Comparison of ENCODE assay signal across 18 cellular contexts in genomic region chr6:41346435-41346834, GRCh38. TPM values are rescaled to one million over a fixed set of nuclear protein-coding genes. Genes with fewer than 3 reads are reported as not detected.
DNase-seq lines count a peak whose midpoint lies in the region; ATAC-seq, FAIRE-seq and TF ChIP-seq lines count a peak whose summit lies in the region.
"Had no signal": no experiment of that assay in that cellular context is flagged by ENCODE, and none has a peak within 500 bp of the region (broad histone marks: within the 10 kb centered on the region; RNA-seq: fewer than 3 reads in every experiment).

No MANE protein-coding gene starts in this region.

- H3K4me3 Mint-ChIP-seq in T-helper 2 cell treated with Interferon-gamma antibody and Interleukin-4, amounts not matched to agents 5 μg/mL and 100 μg/mL, for 36 hours: peak overlapping the region; percentile 37
- no peak overlapping the region for H3K4me3 Mint-ChIP-seq in stimulated activated effector memory CD8-positive, alpha-beta T cell treated with anti-CD3 and anti-CD28 coated beads, Interleukin-12 subunit alpha, Interleukin-12 subunit beta, amount 100 ng/mL, for 72 hours

- FAIRE-seq in HepG2 (lab: Jason Lieb, UNC): no peak
- FAIRE-seq in endothelial cell of umbilical vein (lab: Jason Lieb, UNC): no peak
- FAIRE-seq: H54 had no signal

- H3K9me3 ChIP-seq in liver (ENCODE audit: control insufficient read depth in 4 of 4, low read length in 3 of 4) (peaks cover 0 to 4% (median 0%) of the 10 kb centered on the region in 4 donors), HepG2 (ENCODE audit: low read length) (0 out of 2 replicates have a peak, but pooled peaks cover 4% of the 10 kb centered on the region), endothelial cell of umbilical vein (replicated peaks; ENCODE audit: control insufficient read depth, insufficient read depth, low read length) (no peaks in the 10 kb centered on the region)

- H3K36me3 ChIP-seq in liver (ENCODE audit: control insufficient read depth in 4 of 4, insufficient read depth in 3 of 4, low read depth in 1 of 4, low read length in 3 of 4) (no peaks in the 10 kb centered on the region), HepG2 (replicated peaks in 1 of 2; ENCODE audit: control insufficient read depth in 1 of 2, insufficient read depth in 2 of 2, low read length in 2 of 2) (no peaks in the 10 kb centered on the region), endothelial cell of umbilical vein (ENCODE audit: control insufficient read depth in 2 of 2, extremely low read depth in 1 of 2, insufficient read depth in 2 of 2, low read length in 2 of 2) (no peaks in the 10 kb centered on the region)
- H3K36me3 ChIP-seq: BLaER1 had no signal

- H2AFZ ChIP-seq in HepG2 (ENCODE audit: low read length) (no peak overlapping the region), endothelial cell of umbilical vein (ENCODE audit: low read depth, low read length) (no peak overlapping the region)

- peaks cover 31% of the 10 kb centered on the region for H3K27me3 Mint-ChIP-seq in T-helper 2 cell treated with Interferon-gamma antibody and Interleukin-4, amounts not matched to agents 5 μg/mL and 100 μg/mL, for 36 hours (ENCODE audit: low read depth)

- no peaks in the 10 kb centered on the region; the same call in 1 of the 2 replicates for H4K20me1 ChIP-seq in HepG2 (ENCODE audit: insufficient read depth, low read length)
- H4K20me1 ChIP-seq in endothelial cell of umbilical vein (replicated peaks; ENCODE audit: control insufficient read depth, extremely low read depth, insufficient read depth, low read length): no peaks in the 10 kb centered on the region
- H4K20me1 ChIP-seq: BLaER1 had no signal

- no peaks in the 10 kb centered on the region for H3K36me3 Mint-ChIP-seq in T-helper 2 cell treated with Interferon-gamma antibody and Interleukin-4, amounts not matched to agents 5 μg/mL and 100 μg/mL, for 36 hours (ENCODE audit: low read depth)
- H3K36me3 Mint-ChIP-seq in stimulated activated effector memory CD8-positive, alpha-beta T cell treated with anti-CD3 and anti-CD28 coated beads, Interleukin-12 subunit alpha, Interleukin-12 subunit beta, amount 100 ng/mL, for 72 hours: no peaks in the 10 kb centered on the region

- H3K9me1 ChIP-seq in endothelial cell of umbilical vein (replicated peaks; ENCODE audit: control insufficient read depth, extremely low read depth, insufficient read depth, low read length): no peaks in the 10 kb centered on the region

- H3K4me1 ChIP-seq in liver (ENCODE audit: control insufficient read depth in 4 of 4, insufficient read depth in 4 of 4, low read length in 3 of 4) (no peaks in the 10 kb centered on the region), HepG2 (ENCODE audit: insufficient read depth, low read length) (no peaks in the 10 kb centered on the region), endothelial cell of umbilical vein (ENCODE audit: control insufficient read depth, extremely low read depth, insufficient read depth, low read length) (no peaks in the 10 kb centered on the region)

- ATAC-seq in HepG2: no peak
- no peak for ATAC-seq in stimulated activated effector memory CD8-positive, alpha-beta T cell treated with anti-CD3 and anti-CD28 coated beads, Interleukin-12 subunit alpha, Interleukin-12 subunit beta, amount 100 ng/mL, for 72 hours
- ATAC-seq: PC-3 had no signal

- no TSS peak for BruUV-seq in HepG2 (replicated peaks; lab: Mats Ljungman, UMichigan)
- BruUV-seq in endothelial cell of umbilical vein (replicated peaks; lab: Mats Ljungman, UMichigan): no TSS peak

- peaks cover 0 to 3% (median 3%) of the 10 kb centered on the region in 4 donors for H3K27me3 ChIP-seq in liver (ENCODE audit: control insufficient read depth in 4 of 4, insufficient read depth in 4 of 4, low read length in 3 of 4)
- peaks cover 18 to 66% of the 10 kb centered on the region in 2 experiments for H3K27me3 ChIP-seq in HepG2 (ENCODE audit: control insufficient read depth in 1 of 2, insufficient read depth in 2 of 2, low read length in 2 of 2)
- H3K27me3 ChIP-seq in endothelial cell of umbilical vein (ENCODE audit: control insufficient read depth in 2 of 2, insufficient read depth in 2 of 2, low read length in 2 of 2): peaks cover 0 to 5% of the 10 kb centered on the region in 2 experiments
- H3K27me3 ChIP-seq: BLaER1 had no signal

- TF ChIP-seq CTCF in liver (IDR thresholded peaks at IDR 0.05; ENCODE audit: low read depth, low read length, missing input control) (no peak), HepG2 (CRISPR knock-in tag; IDR thresholded peaks at IDR 0.05) (no peak), endothelial cell of umbilical vein (IDR thresholded peaks at IDR 0.05; ENCODE audit: extremely low read depth in 1 of 2, insufficient read depth in 1 of 2, low read depth in 1 of 2, low read length in 2 of 2) (no peak)

- H3K4me2 ChIP-seq in HepG2 (ENCODE audit: low read depth, low read length) (no peak overlapping the region), endothelial cell of umbilical vein (ENCODE audit: insufficient read depth, low read length) (no peak overlapping the region)
- H3K4me2 ChIP-seq: BLaER1 had no signal

- dilution Hi-C loops in endothelial cell of umbilical vein (cut with MboI; ENCODE audit: extremely low pct_ligation_motif_present, low sequenced_read_pairs): no loop called here

- peaks cover 28% of the 10 kb centered on the region for H3K4me1 Mint-ChIP-seq in T-helper 2 cell treated with Interferon-gamma antibody and Interleukin-4, amounts not matched to agents 5 μg/mL and 100 μg/mL, for 36 hours (ENCODE audit: low read depth)
- H3K4me1 Mint-ChIP-seq in stimulated activated effector memory CD8-positive, alpha-beta T cell treated with anti-CD3 and anti-CD28 coated beads, Interleukin-12 subunit alpha, Interleukin-12 subunit beta, amount 100 ng/mL, for 72 hours: peaks cover 54% of the 10 kb centered on the region

- H3K4me3 ChIP-seq in liver (ENCODE audit: low read depth in 1 of 3, low read length in 3 of 3) (no peak overlapping the region), HepG2 (replicated peaks in 1 of 3; ENCODE audit: insufficient read depth in 1 of 3, low read depth in 2 of 3, low read length in 3 of 3) (no peak overlapping the region), endothelial cell of umbilical vein (replicated peaks in 1 of 3; ENCODE audit: insufficient read depth in 1 of 3, low read depth in 1 of 3, low read length in 3 of 3) (no peak overlapping the region)
- H3K4me3 ChIP-seq: BLaER1 had no signal

- no peaks in the 10 kb centered on the region for H3K79me2 ChIP-seq in HepG2 (ENCODE audit: insufficient read depth, low read length)
- no peaks in the 10 kb centered on the region for H3K79me2 ChIP-seq in endothelial cell of umbilical vein (ENCODE audit: control insufficient read depth, insufficient read depth, low read length)

- intact Hi-C loops in HepG2 (cut with micrococcal nuclease; ENCODE audit: unreplicated experiment): no loop called here
- intact Hi-C loops in endothelial cell of umbilical vein (cut with micrococcal nuclease): no loop called here

- peaks cover 16% of the 10 kb centered on the region for H3K9me3 Mint-ChIP-seq in T-helper 2 cell treated with Interferon-gamma antibody and Interleukin-4, amounts not matched to agents 5 μg/mL and 100 μg/mL, for 36 hours
- no peaks in the 10 kb centered on the region for H3K9me3 Mint-ChIP-seq in stimulated activated effector memory CD8-positive, alpha-beta T cell treated with anti-CD3 and anti-CD28 coated beads, Interleukin-12 subunit alpha, Interleukin-12 subunit beta, amount 100 ng/mL, for 72 hours

- no peak for TF ChIP-seq RAD21 in liver (IDR thresholded peaks at IDR 0.05)
- no peak for TF ChIP-seq RAD21 in HepG2 (CRISPR knock-in tag; IDR thresholded peaks at IDR 0.05)

- H3K27ac Mint-ChIP-seq in T-helper 2 cell treated with Interferon-gamma antibody and Interleukin-4, amounts not matched to agents 5 μg/mL and 100 μg/mL, for 36 hours: no peak overlapping the region
- H3K27ac Mint-ChIP-seq in stimulated activated effector memory CD8-positive, alpha-beta T cell treated with anti-CD3 and anti-CD28 coated beads, Interleukin-12 subunit alpha, Interleukin-12 subunit beta, amount 100 ng/mL, for 72 hours: peak overlapping the region; percentile 94

- no peak for TF ChIP-seq EP300 in HepG2 (IDR thresholded peaks at IDR 0.05; ENCODE audit: low read depth in 2 of 2, low read length in 2 of 2)
- TF ChIP-seq EP300 in HepG2 (CRISPR knock-in tag; IDR thresholded peaks at IDR 0.05; ENCODE audit: borderline replicate concordance): no peak

- WGBS in liver: 74% methylated on average over 4 of the region's 4 CpGs
- WGBS in HepG2 (ENCODE audit: low lambda C conversion rate): 34% methylated on average over 4 of the region's 4 CpGs

- DNase-seq in T-helper 2 cell treated with Interferon-gamma antibody and Interleukin-4, amounts not matched to agents 5 μg/mL and 100 μg/mL, for 36 hours (ENCODE audit: low spot score): no peak
- DNase-seq in T-helper 2 cell (no peak), HepG2 (ENCODE audit: low spot score) (no peak), endothelial cell of umbilical vein (ENCODE audit: low read depth, low spot score) (peak; percentile 38), NCI-H345 (lab: John Stamatoyannopoulos, UW) (no peak), H4 (ENCODE audit: low spot score) (no peak)
- DNase-seq in stimulated activated effector memory CD8-positive, alpha-beta T cell treated with anti-CD3 and anti-CD28 coated beads, Interleukin-12 subunit alpha, Interleukin-12 subunit beta, amount 100 ng/mL, for 72 hours (ENCODE audit: low spot score in 2 of 2): peak in 1 of 2 donors; percentile 23
- DNase-seq: 8988T, EL, Kasumi-1, NCI-H1105 treated with DMSO at 0.1 percent for 48 hours, NCI-H187, NCI-H446 treated with DMSO at 0.1 percent for 48 hours, NCI-H748 treated with DMSO at 0.1 percent for 48 hours, PC-3 had no signal

- POLR2A ChIA-PET in HepG2 (lab: Yijun Ruan, JAX) (no interaction called here), endothelial cell of umbilical vein (lab: Charles Lee) (no interaction called here)

- H3K9ac ChIP-seq in liver (ENCODE audit: low read depth in 1 of 2, low read length in 2 of 2) (no peak overlapping the region), HepG2 (ENCODE audit: insufficient read depth, low read depth, low read length) (no peak overlapping the region), endothelial cell of umbilical vein (replicated peaks; ENCODE audit: extremely low read depth, insufficient read depth, low read length) (no peak overlapping the region)
- H3K9ac ChIP-seq: BLaER1 had no signal

- TF ChIP-seq POLR2A in HepG2 (IDR thresholded peaks at IDR 0.05; ENCODE audit: insufficient read depth in 1 of 2, low read depth in 2 of 2, low read length in 2 of 2): no peak
- TF ChIP-seq POLR2A in endothelial cell of umbilical vein (IDR thresholded peaks at IDR 0.05; ENCODE audit: low read depth, low read length): no peak

- CTCF ChIA-PET in HepG2 (lab: Yijun Ruan, JAX; ENCODE audit: low intra/inter-chr PET ratio, low total read pairs): no interaction called here
- CTCF ChIA-PET in endothelial cell of umbilical vein (lab: Charles Lee): no interaction called here

- H3K27ac ChIP-seq in liver (ENCODE audit: low read depth in 1 of 2, low read length in 2 of 2) (no peak overlapping the region), HepG2 (ENCODE audit: extremely low read length, insufficient read depth, low read length) (no peak overlapping the region), endothelial cell of umbilical vein (ENCODE audit: insufficient read depth, low read depth, low read length) (no peak overlapping the region)
- H3K27ac ChIP-seq: BLaER1 had no signal

- in situ Hi-C loops in HepG2 (cut with HindIII; ENCODE audit: extremely low pct_ligation_motif_present, low pct_unique_long_range_greater_than_20kb): no loop called here

RNA-seq across cellular contexts. Expression of gene NCR2, which starts 11.0 kb away (rescaled TPM):
- total RNA-seq in liver: not detected
- not detected for polyA plus RNA-seq in liver
- total RNA-seq in HepG2 (2016; rRNA removed; fragmentation: Illumina TruSeq; extraction: Trizol): not detected in 2 replicates
- total RNA-seq in HepG2 (2016; cell fraction: cytosol; rRNA removed; fragmentation: Illumina TruSeq; extraction: Trizol; ENCODE audit: low read depth): not detected in 2 replicates
- not detected in 2 replicates for total RNA-seq in HepG2 (2016; cell fraction: insoluble cytoplasmic fraction; rRNA removed; fragmentation: Illumina TruSeq; extraction: Trizol)
- total RNA-seq in HepG2 (2016; cell fraction: membrane; rRNA removed; fragmentation: Illumina TruSeq; extraction: Trizol): not detected in 2 replicates
- not detected in 2 replicates for total RNA-seq in HepG2 (2016; cell fraction: nucleus; rRNA removed; fragmentation: Illumina TruSeq; extraction: Trizol)
- polyA plus RNA-seq in HepG2 (2011; rRNA removed): not detected in 2 replicates
- polyA plus RNA-seq in HepG2 (2011; cell fraction: cytosol; rRNA removed): not detected in 2 replicates
- polyA plus RNA-seq in HepG2 (2011; cell fraction: nucleus; rRNA removed): not detected in 2 replicates
- polyA plus RNA-seq in HepG2 (2012): not detected in 2 replicates
- polyA plus RNA-seq in HepG2 (2016; cell fraction: cytosol; fragmentation: Illumina TruSeq; extraction: Trizol; ENCODE audit: low read depth): not detected in 2 replicates
- polyA plus RNA-seq in HepG2 (2016; cell fraction: insoluble cytoplasmic fraction; fragmentation: Illumina TruSeq; extraction: Trizol; ENCODE audit: low read depth): not detected in 2 replicates
- not detected in 2 replicates for polyA plus RNA-seq in HepG2 (2016; cell fraction: membrane; fragmentation: Illumina TruSeq; extraction: Trizol; ENCODE audit: low read depth)
- not detected in 2 replicates for polyA plus RNA-seq in HepG2 (2016; cell fraction: nucleus; fragmentation: Illumina TruSeq; extraction: Trizol; ENCODE audit: insufficient read depth, low read depth)
- polyA minus RNA-seq in HepG2 (2011; rRNA and poly(A)+ RNA removed; ENCODE audit: low replicate concordance): not detected in 2 replicates
- polyA minus RNA-seq in HepG2 (2011; cell fraction: cytosol; rRNA and poly(A)+ RNA removed): not detected in 2 replicates
- polyA minus RNA-seq in HepG2 (2011; cell fraction: nucleus; rRNA and poly(A)+ RNA removed): not detected in 2 replicates
- not detected in 2 replicates for total RNA-seq in endothelial cell of umbilical vein
- not detected in 2 replicates for polyA plus RNA-seq in endothelial cell of umbilical vein
- not detected in 2 replicates for polyA plus RNA-seq in endothelial cell of umbilical vein (2011; cell fraction: cytosol; rRNA removed)
- not detected in 2 replicates for polyA plus RNA-seq in endothelial cell of umbilical vein (2011; cell fraction: nucleus; rRNA removed)
- not detected in 2 replicates for polyA plus RNA-seq in endothelial cell of umbilical vein (2012)
- polyA minus RNA-seq in endothelial cell of umbilical vein: not detected in 2 replicates
- not detected for polyA minus RNA-seq in endothelial cell of umbilical vein (2011; cell fraction: cytosol; rRNA and poly(A)+ RNA removed)
- not detected in 2 replicates for polyA minus RNA-seq in endothelial cell of umbilical vein (2011; cell fraction: nucleus; rRNA and poly(A)+ RNA removed)
- not detected in 2 replicates for total RNA-seq in H4 (2014; rRNA removed; shearing (Covaris generic))
- total RNA-seq: PC-3 had no signal

RNA-seq across cellular contexts. Expression of gene TREM1, which starts 60.0 kb away (rescaled TPM):
- total RNA-seq in liver (1 to 10 TPM in 1 of 2 donors, under 1 TPM in 1; 0.09 to 1.3 TPM), HepG2 (2016; rRNA removed; fragmentation: Illumina TruSeq; extraction: Trizol) (not detected in 2 replicates), endothelial cell of umbilical vein (not detected in 2 replicates)
- polyA plus RNA-seq in liver (under 1 TPM; 0.32 to 0.43 TPM), HepG2 (2011; rRNA removed) (0.27 and 0.49 TPM in 2 replicates), endothelial cell of umbilical vein (not detected in 2 replicates)
- total RNA-seq in HepG2 (2016; cell fraction: cytosol; rRNA removed; fragmentation: Illumina TruSeq; extraction: Trizol; ENCODE audit: low read depth): not detected in 2 replicates
- total RNA-seq in HepG2 (2016; cell fraction: insoluble cytoplasmic fraction; rRNA removed; fragmentation: Illumina TruSeq; extraction: Trizol): not detected in 2 replicates
- not detected in 2 replicates for total RNA-seq in HepG2 (2016; cell fraction: membrane; rRNA removed; fragmentation: Illumina TruSeq; extraction: Trizol)
- total RNA-seq in HepG2 (2016; cell fraction: nucleus; rRNA removed; fragmentation: Illumina TruSeq; extraction: Trizol): not detected in 2 replicates
- polyA plus RNA-seq in HepG2 (2011; cell fraction: cytosol; rRNA removed): 0.17 and 0.40 TPM in 2 replicates
- polyA plus RNA-seq in HepG2 (2011; cell fraction: nucleus; rRNA removed): not detected in 2 replicates
- polyA plus RNA-seq in HepG2 (2012): not detected in 2 replicates
- not detected in 2 replicates for polyA plus RNA-seq in HepG2 (2016; cell fraction: cytosol; fragmentation: Illumina TruSeq; extraction: Trizol; ENCODE audit: low read depth)
- polyA plus RNA-seq in HepG2 (2016; cell fraction: insoluble cytoplasmic fraction; fragmentation: Illumina TruSeq; extraction: Trizol; ENCODE audit: low read depth): not detected in 2 replicates
- polyA plus RNA-seq in HepG2 (2016; cell fraction: membrane; fragmentation: Illumina TruSeq; extraction: Trizol; ENCODE audit: low read depth): not detected in 2 replicates
- not detected in 2 replicates for polyA plus RNA-seq in HepG2 (2016; cell fraction: nucleus; fragmentation: Illumina TruSeq; extraction: Trizol; ENCODE audit: insufficient read depth, low read depth)
- polyA minus RNA-seq in HepG2 (2011; rRNA and poly(A)+ RNA removed; ENCODE audit: low replicate concordance): not detected in 2 replicates
- not detected in 2 replicates for polyA minus RNA-seq in HepG2 (2011; cell fraction: cytosol; rRNA and poly(A)+ RNA removed)
- not detected in 2 replicates for polyA minus RNA-seq in HepG2 (2011; cell fraction: nucleus; rRNA and poly(A)+ RNA removed)
- polyA plus RNA-seq in endothelial cell of umbilical vein (2011; cell fraction: cytosol; rRNA removed): not detected in 2 replicates
- not detected in 2 replicates for polyA plus RNA-seq in endothelial cell of umbilical vein (2011; cell fraction: nucleus; rRNA removed)
- not detected in 2 replicates for polyA plus RNA-seq in endothelial cell of umbilical vein (2012)
- polyA minus RNA-seq in endothelial cell of umbilical vein: not detected in 2 replicates
- polyA minus RNA-seq in endothelial cell of umbilical vein (2011; cell fraction: cytosol; rRNA and poly(A)+ RNA removed): not detected
- polyA minus RNA-seq in endothelial cell of umbilical vein (2011; cell fraction: nucleus; rRNA and poly(A)+ RNA removed): not detected in 2 replicates
- 0.52 TPM in 1 of 2 replicates, not detected in the other for total RNA-seq in H4 (2014; rRNA removed; shearing (Covaris generic))
